ENCODE assay signal across 10 cellular contexts in genomic region chr3:123069021-123069381, GRCh38. TPM values are rescaled to one million over a fixed set of nuclear protein-coding genes. Genes with fewer than 3 reads are reported as not detected.
DNase-seq lines count a peak whose midpoint lies in the region; ATAC-seq, FAIRE-seq and TF ChIP-seq lines count a peak whose summit lies in the region.
"Had no signal": no experiment of that assay in that cellular context is flagged by ENCODE, and none has a peak within 500 bp of the region (broad histone marks: within the 10 kb centered on the region; RNA-seq: fewer than 3 reads in every experiment).

No MANE protein-coding gene starts in this region.

- TF ChIP-seq EP300 in K562 (IDR thresholded peaks at IDR 0.05; ENCODE audit: low read length), result no peak

- peak overlapping the region; percentile 93 for H3K4me3 ChIP-seq in AG04449 (ENCODE audit: low read depth, low read length)
- peak overlapping the region; percentile 90 for H3K4me3 ChIP-seq in HFF-Myc (replicated peaks; ENCODE audit: low read depth, low read length)
- H3K4me3 ChIP-seq in K562, result peak overlapping the region; percentile 83
- peak overlapping the region; percentile 98 for H3K4me3 ChIP-seq in lower lobe of right lung
- H3K4me3 ChIP-seq in vagina, result no peak overlapping the region
- H3K4me3 ChIP-seq in MM.1S (ENCODE audit: low read length), result no peak overlapping the region
- H3K4me3 ChIP-seq: SJSA1 had no signal

- H3K36me3 ChIP-seq in K562 (ENCODE audit: control insufficient read depth, insufficient read depth, low read length) (peaks cover 6% of the 10 kb centered on the region; the same call in 1 of the 3 replicates), lower lobe of right lung (no peaks in the 10 kb centered on the region), vagina (no peaks in the 10 kb centered on the region), MM.1S (replicated peaks; ENCODE audit: insufficient read depth, low read length) (no peaks in the 10 kb centered on the region)
- H3K36me3 ChIP-seq: SJSA1 had no signal

- no peak for DNase-seq in AG04449 (ENCODE audit: low read depth, low spot score)
- no peak for DNase-seq in HFF-Myc (ENCODE audit: extremely low read depth, low read depth)
- peak; percentile 27 to 37 (median 32) for DNase-seq in K562 (ENCODE audit: extremely low read depth in 1 of 4, low spot score in 3 of 4)
- DNase-seq in lower lobe of right lung, result no peak
- DNase-seq in vagina (ENCODE audit: extremely low spot score in 2 of 2), result no peak
- no peak for DNase-seq in NCI-H1048 (lab: John Stamatoyannopoulos, UW)
- DNase-seq in NCI-H1417 (lab: John Stamatoyannopoulos, UW), result no peak
- DNase-seq in MM.1S, result no peak

- H3K4me1 ChIP-seq in K562 (replicated peaks in 1 of 2; ENCODE audit: control insufficient read depth in 2 of 2, insufficient read depth in 2 of 2, low read length in 2 of 2) (peaks cover 23 to 34% of the 10 kb centered on the region in 2 experiments), lower lobe of right lung (peaks cover 51% of the 10 kb centered on the region), vagina (peaks cover 31% of the 10 kb centered on the region), MM.1S (ENCODE audit: low read length) (peaks cover 12% of the 10 kb centered on the region)

- POLR2A ChIA-PET in AG04449 (lab: Yijun Ruan, JAX) (no interaction called here), K562 (lab: Yijun Ruan, JAX) (interaction anchor here (1.2 to 2.2 kb wide), 3 partner anchors 8 to 12 kb away, joined by 6 to 20 read pairs (median 14); no protein-coding TSS in a partner anchor)

- TF ChIP-seq CTCF in AG04449 (IDR thresholded peaks at IDR 0.05; ENCODE audit: insufficient read depth, low read length, missing control alignments), result no peak
- TF ChIP-seq CTCF in HFF-Myc (IDR thresholded peaks at IDR 0.05; ENCODE audit: low read depth, low read length, missing control alignments), result no peak
- TF ChIP-seq CTCF in K562 (IDR thresholded peaks at IDR 0.05 in 2 of 3, conservative IDR thresholded peaks at IDR 0.05 in 1 of 3; ENCODE audit: insufficient read depth in 2 of 3, low read depth in 1 of 3, low read length in 3 of 3), result no peak
- no peak for TF ChIP-seq CTCF in lower lobe of right lung (IDR thresholded peaks at IDR 0.05)
- no peak for TF ChIP-seq CTCF in vagina (IDR thresholded peaks at IDR 0.05)
- TF ChIP-seq CTCF in MM.1S (IDR thresholded peaks at IDR 0.05; ENCODE audit: low read length), result no peak

- TF ChIP-seq POLR2A in K562 (conservative IDR thresholded peaks at IDR 0.05) (no peak), vagina (IDR thresholded peaks at IDR 0.05) (no peak)

- H4K20me1 ChIP-seq in K562 (replicated peaks; ENCODE audit: control insufficient read depth, insufficient read depth, low read length), result peaks cover 45% of the 10 kb centered on the region
- peaks cover 8% of the 10 kb centered on the region for H4K20me1 ChIP-seq in MM.1S (ENCODE audit: insufficient read depth, low read length)

- H3F3A ChIP-seq in MM.1S (ENCODE audit: insufficient read depth, low read length), result no peaks in the 10 kb centered on the region; the same call in 1 of the 2 replicates

- H3K4me2 ChIP-seq in K562 (ENCODE audit: insufficient read depth, low read length) (peak overlapping the region; percentile 92), MM.1S (ENCODE audit: low read depth, low read length) (no peak overlapping the region)

- FAIRE-seq in K562 (lab: Jason Lieb, UNC), result no peak
- FAIRE-seq: endometrium had no signal

- in situ Hi-C loops in K562 (cut with MboI), result no loop called here

- H3K9me2 ChIP-seq in MM.1S (replicated peaks; ENCODE audit: insufficient read depth, low read length), result no peaks in the 10 kb centered on the region

- ATAC-seq in K562 (no peak; the same call in 2 of the 3 replicates), lower lobe of right lung (no peak)

- CTCF ChIA-PET in AG04449 (lab: Yijun Ruan, JAX) (no interaction called here), K562 (lab: Yijun Ruan, JAX; ENCODE audit: low intra/inter-chr PET ratio) (no interaction called here)

- H3K9ac ChIP-seq in K562 (ENCODE audit: insufficient read depth in 1 of 2, low read depth in 2 of 2, low read length in 2 of 2) (peak overlapping the region; percentile 82 to 98; a peak in 3 of 4 replicates), MM.1S (ENCODE audit: low read length) (no peak overlapping the region)

- intact Hi-C loops in K562 (cut with micrococcal nuclease) (no loop called here), lower lobe of right lung (cut with DNase I) (no loop called here), vagina (cut with DNase I) (no loop called here)

- H3K27ac ChIP-seq in K562 (ENCODE audit: extremely low read depth, low read depth, low read length), result peak overlapping the region; percentile 31; the same call in 1 of the 3 replicates
- no peak overlapping the region for H3K27ac ChIP-seq in lower lobe of right lung
- no peak overlapping the region for H3K27ac ChIP-seq in vagina
- H3K27ac ChIP-seq in MM.1S (ENCODE audit: low read length), result no peak overlapping the region
- H3K27ac ChIP-seq: SJSA1 had no signal

- peaks cover 15% of the 10 kb centered on the region for H3K9me1 ChIP-seq in K562 (ENCODE audit: control insufficient read depth, insufficient read depth, low read length)

- H2AFZ ChIP-seq in K562 (ENCODE audit: low read depth, low read length) (no peak overlapping the region), MM.1S (ENCODE audit: low read length) (no peak overlapping the region)

- WGBS in K562 (ENCODE audit: insufficient coverage, low coverage, missing lambda C conversion rate), result 5% methylated on average over 5 of the region's 5 CpGs

- H3K79me2 ChIP-seq in K562 (ENCODE audit: control insufficient read depth, insufficient read depth, low read length), result peaks cover 71% of the 10 kb centered on the region
- H3K79me2 ChIP-seq in MM.1S (ENCODE audit: low read length), result peaks cover 67% of the 10 kb centered on the region

- BruUV-seq in K562 (replicated peaks; lab: Mats Ljungman, UMichigan), result no TSS peak

- no peaks in the 10 kb centered on the region for H3K9me3 ChIP-seq in K562 (replicated peaks; ENCODE audit: control insufficient read depth, insufficient read depth, low read depth, low read length)
- no peaks in the 10 kb centered on the region for H3K9me3 ChIP-seq in lower lobe of right lung
- no peaks in the 10 kb centered on the region for H3K9me3 ChIP-seq in vagina
- no peaks in the 10 kb centered on the region for H3K9me3 ChIP-seq in MM.1S (replicated peaks; ENCODE audit: insufficient read depth, low read length)
- H3K9me3 ChIP-seq: SJSA1 had no signal

- H3K27me3 ChIP-seq in K562 (ENCODE audit: control insufficient read depth in 2 of 2, insufficient read depth in 2 of 2, low read length in 2 of 2), result no peaks in the 10 kb centered on the region
- no peaks in the 10 kb centered on the region for H3K27me3 ChIP-seq in lower lobe of right lung (ENCODE audit: low read depth)
- H3K27me3 ChIP-seq in vagina, result no peaks in the 10 kb centered on the region
- H3K27me3 ChIP-seq in MM.1S (replicated peaks; ENCODE audit: insufficient read depth, low read length), result no peaks in the 10 kb centered on the region
- H3K27me3 ChIP-seq: SJSA1 had no signal

- TF ChIP-seq RAD21 in K562 (CRISPR knock-in tag; conservative IDR thresholded peaks at IDR 0.05 in 1 of 2, IDR thresholded peaks at IDR 0.05 in 1 of 2), result no peak

TF ChIP-seq in K562, 482 proteins besides CTCF, POLR2A, EP300 and RAD21 (continues in another document):
- no peak for TF ChIP-seq RUNX1 (IDR thresholded peaks at IDR 0.05; ENCODE audit: low read depth)
- TF ChIP-seq MEIS2 (IDR thresholded peaks at IDR 0.05; ENCODE audit: partially characterized antibody), result peak; percentile 60
- no peak for TF ChIP-seq TSC22D4 (tag; IDR thresholded peaks at IDR 0.05)
- TF ChIP-seq NCOA1 (IDR thresholded peaks at IDR 0.05; ENCODE audit: low read depth), result no peak
- no peak for TF ChIP-seq NR4A1 (CRISPR knock-in tag; IDR thresholded peaks at IDR 0.05)
- no peak for TF ChIP-seq NR4A1 (tag; IDR thresholded peaks at IDR 0.05)

RNA-seq across cellular contexts. Expression of gene PDIA5, which starts 2.2 kb away (rescaled TPM):
- total RNA-seq in K562 (2011; cell fraction: chromatin; rRNA removed; ENCODE audit: low replicate concordance), result 90.0 and 97.0 TPM in 2 replicates
- total RNA-seq in K562 (2011; cell fraction: nucleolus; rRNA removed), result 67.5 and 68.0 TPM in 2 replicates
- 61.6 and 64.2 TPM in 2 replicates for total RNA-seq in K562 (2011; cell fraction: nucleoplasm; rRNA removed)
- total RNA-seq in K562 (2014; rRNA removed) (19.6 and 20.9 TPM in 2 replicates), K562 (2014; rRNA removed; fragmentation: Illumina TruSeq; extraction: Trizol) (18.2 and 21.4 TPM in 2 replicates), K562 (2015; rRNA removed; fragmentation: Illumina TruSeq; extraction: Trizol) (16.1 and 18.0 TPM in 2 replicates), K562 (2021) (23.9 and 27.5 TPM in 2 replicates), lower lobe of right lung (29.3 TPM), vagina (18.9 TPM)
- polyA plus RNA-seq in K562 (2011; rRNA removed) (29.2 and 31.8 TPM in 2 replicates), K562 (2014; fragmentation: Illumina TruSeq; extraction: Trizol) (24.9 and 25.9 TPM in 2 replicates), K562 (2014; fragmentation: Nextera tagmentation; extraction: Ambion mirVana) (1 to 10 TPM; 3.4 to 4.7 TPM), K562 (2014; rRNA removed) (25.7 and 30.0 TPM in 2 replicates)
- polyA plus RNA-seq in K562 (2011; cell fraction: cytosol; rRNA removed), result 22.6 and 29.7 TPM in 2 replicates
- polyA plus RNA-seq in K562 (2011; cell fraction: nucleus; rRNA removed), result 29.8 and 32.1 TPM in 2 replicates
- 20.2 and 26.6 TPM in 2 replicates for polyA plus RNA-seq in K562 (2012)
- polyA minus RNA-seq in K562 (2011; rRNA and poly(A)+ RNA removed), result 33.5 and 35.7 TPM in 2 replicates
- polyA minus RNA-seq in K562 (2011; cell fraction: cytosol; rRNA and poly(A)+ RNA removed), result 14.5 and 20.6 TPM in 2 replicates
- polyA minus RNA-seq in K562 (2011; cell fraction: nucleus; rRNA and poly(A)+ RNA removed), result 11.2 and 26.9 TPM in 2 replicates

RNA-seq across cellular contexts. Expression of gene SEMA5B, which starts 41.4 kb away (rescaled TPM):
- not detected in 2 replicates for total RNA-seq in K562 (2011; cell fraction: chromatin; rRNA removed; ENCODE audit: low replicate concordance)
- total RNA-seq in K562 (2011; cell fraction: nucleolus; rRNA removed), result not detected in 2 replicates
- total RNA-seq in K562 (2011; cell fraction: nucleoplasm; rRNA removed), result not detected in 2 replicates
- not detected in 2 replicates for total RNA-seq in K562 (2014; rRNA removed)
- total RNA-seq in K562 (2014; rRNA removed; fragmentation: Illumina TruSeq; extraction: Trizol), result not detected in 2 replicates
- total RNA-seq in K562 (2015; rRNA removed; fragmentation: Illumina TruSeq; extraction: Trizol), result not detected in 2 replicates
- not detected in 2 replicates for total RNA-seq in K562 (2021)
- polyA plus RNA-seq in K562 (2011; rRNA removed), result not detected in 2 replicates
- polyA plus RNA-seq in K562 (2011; cell fraction: cytosol; rRNA removed), result not detected in 2 replicates
- polyA plus RNA-seq in K562 (2011; cell fraction: nucleus; rRNA removed), result not detected in 2 replicates
- polyA plus RNA-seq in K562 (2012), result 0.03 TPM in 1 of 2 replicates, not detected in the other
- not detected in 2 replicates for polyA plus RNA-seq in K562 (2014; fragmentation: Illumina TruSeq; extraction: Trizol)
- polyA plus RNA-seq in K562 (2014; fragmentation: Nextera tagmentation; extraction: Ambion mirVana), result not detected
- not detected in 2 replicates for polyA plus RNA-seq in K562 (2014; rRNA removed)
- not detected in 2 replicates for polyA minus RNA-seq in K562 (2011; rRNA and poly(A)+ RNA removed)
- not detected in 2 replicates for polyA minus RNA-seq in K562 (2011; cell fraction: cytosol; rRNA and poly(A)+ RNA removed)
- polyA minus RNA-seq in K562 (2011; cell fraction: nucleus; rRNA and poly(A)+ RNA removed), result not detected in 2 replicates
- total RNA-seq in lower lobe of right lung, result 0.71 TPM
- total RNA-seq in vagina, result 0.25 TPM
- total RNA-seq: SJSA1 had no signal

Comparison
In these comparisons a context has a peak if more than half of its experiments do, and no peak if none do; other contexts are left out.
1. DNase-seq: peak in K562 (4 of 4); none in AG04449 (single experiment), HFF-Myc (single experiment), lower lobe of right lung (single experiment), vagina (0 of 2), NCI-H1048 (single experiment), NCI-H1417 (0 of 3) and MM.1S (single experiment).
2. H3K4me3 ChIP-seq: peak in AG04449 (single experiment), HFF-Myc (single experiment), K562 (single experiment) and lower lobe of right lung (single experiment); none in vagina (0 of 2) and MM.1S (single experiment).